Comparison of ENCODE assay signal across 8 cellular contexts in genomic region chr17:58710948-58711552, GRCh38. TPM values are rescaled to one million over a fixed set of nuclear protein-coding genes. Genes with fewer than 3 reads are reported as not detected.
DNase-seq lines count a peak whose midpoint lies in the region; ATAC-seq, FAIRE-seq and TF ChIP-seq lines count a peak whose summit lies in the region.

No MANE protein-coding gene starts in this region.

- no peaks in the 10 kb centered on the region for H3K79me2 ChIP-seq in DOHH2 (ENCODE audit: control insufficient read depth, low read length)
- no peaks in the 10 kb centered on the region for H3K79me2 ChIP-seq in fibroblast of lung (ENCODE audit: control insufficient read depth, insufficient read depth, low read length)
- no peaks in the 10 kb centered on the region for H3K79me2 ChIP-seq in trophoblast cell (ENCODE audit: control insufficient read depth, insufficient read depth, low read length, poor library complexity)

- no peaks in the 10 kb centered on the region for H3K9me3 ChIP-seq in DOHH2 (ENCODE audit: control insufficient read depth, insufficient read depth, low read length)
- no peaks in the 10 kb centered on the region for H3K9me3 ChIP-seq in fibroblast of lung (ENCODE audit: control insufficient read depth, insufficient read depth, low read depth, low read length)
- no peaks in the 10 kb centered on the region for H3K9me3 ChIP-seq in trophoblast cell (ENCODE audit: insufficient read depth, low read depth, low read length)

- H3K18ac ChIP-seq in trophoblast cell (ENCODE audit: low read length), result no peak overlapping the region

- no peak overlapping the region for H3K23ac ChIP-seq in trophoblast cell (ENCODE audit: low read length)

- H3K79me1 ChIP-seq in trophoblast cell (ENCODE audit: low read length), result no peaks in the 10 kb centered on the region

- H4K12ac ChIP-seq in trophoblast cell (ENCODE audit: low read depth, low read length), result no peak overlapping the region

- H3K4me1 ChIP-seq in DOHH2 (ENCODE audit: control insufficient read depth, low read length) (peaks cover 6% of the 10 kb centered on the region; the same call in 1 of the 2 replicates), fibroblast of lung (ENCODE audit: control insufficient read depth, extremely low read depth, insufficient read depth, low read length) (no peaks in the 10 kb centered on the region), trophoblast cell (ENCODE audit: control insufficient read depth in 1 of 2, insufficient read depth in 2 of 2, low read length in 2 of 2) (no peaks in the 10 kb centered on the region)

- H2AFZ ChIP-seq in fibroblast of lung (ENCODE audit: low read length), result no peak overlapping the region
- H2AFZ ChIP-seq in trophoblast cell (ENCODE audit: insufficient read depth, low read length, poor library complexity), result no peak overlapping the region

- no peak overlapping the region for H4K91ac ChIP-seq in trophoblast cell (ENCODE audit: low read depth, low read length)

- DNase-seq in NCI-H1694 (lab: John Stamatoyannopoulos, UW) (peak; percentile 88), fibroblast of lung (ENCODE audit: low read depth in 2 of 2) (peak; percentile 41 to 81), trophoblast cell (peak; percentile 53 to 91)

- H3K27ac ChIP-seq in DOHH2 (ENCODE audit: low read depth, low read length) (no peak overlapping the region), VCaP (no peak overlapping the region), fibroblast of lung (ENCODE audit: insufficient read depth, low read length) (no peak overlapping the region), trophoblast cell (ENCODE audit: low read depth, low read length) (no peak overlapping the region)

- no peak overlapping the region for H2BK12ac ChIP-seq in trophoblast cell (ENCODE audit: low read length)

- no peak overlapping the region for H2AK5ac ChIP-seq in trophoblast cell (ENCODE audit: low read length)

- H3K9me2 ChIP-seq in DOHH2 (replicated peaks; ENCODE audit: control insufficient read depth, low read length), result no peaks in the 10 kb centered on the region

- H2BK120ac ChIP-seq in trophoblast cell (ENCODE audit: insufficient read depth, low read length, poor library complexity), result no peak overlapping the region

- H3K27me3 ChIP-seq in DOHH2 (ENCODE audit: control insufficient read depth, low read length) (no peaks in the 10 kb centered on the region), fibroblast of lung (ENCODE audit: control insufficient read depth, insufficient read depth, low read length) (no peaks in the 10 kb centered on the region), trophoblast cell (ENCODE audit: insufficient read depth, low read length) (no peaks in the 10 kb centered on the region)

- H3K36me3 ChIP-seq in DOHH2 (ENCODE audit: control insufficient read depth, low read length) (peaks cover 49% of the 10 kb centered on the region), fibroblast of lung (ENCODE audit: control insufficient read depth, insufficient read depth, low read length) (no peaks in the 10 kb centered on the region), trophoblast cell (ENCODE audit: control insufficient read depth in 1 of 2, insufficient read depth in 2 of 2, low read length in 2 of 2) (peaks cover 0 to 2% of the 10 kb centered on the region in 2 experiments)

- ATAC-seq in GM21619 (IDR thresholded peaks at IDR 0.05; ENCODE audit: unreplicated experiment) (no peak), GM19467 (IDR thresholded peaks at IDR 0.05; ENCODE audit: unreplicated experiment) (no peak)

- TF ChIP-seq CTCF in DOHH2 (IDR thresholded peaks at IDR 0.05; ENCODE audit: low read depth, low read length, poor library complexity, severe bottlenecking) (peak; percentile 83), VCaP (conservative IDR thresholded peaks at IDR 0.05) (peak; percentile 82), fibroblast of lung (conservative IDR thresholded peaks at IDR 0.05 in 1 of 2, IDR thresholded peaks at IDR 0.05 in 1 of 2; ENCODE audit: low read depth in 1 of 2, low read length in 2 of 2) (peak; percentile 50 to 59)

- no peaks in the 10 kb centered on the region for H4K20me1 ChIP-seq in DOHH2 (ENCODE audit: control insufficient read depth, insufficient read depth, low read depth, low read length)
- no peaks in the 10 kb centered on the region for H4K20me1 ChIP-seq in fibroblast of lung (ENCODE audit: control insufficient read depth, extremely low read depth, insufficient read depth, low read length)

- FAIRE-seq in A204.1 (lab: Jason Lieb, UNC), result peak; percentile 95

- WGBS in trophoblast cell (ENCODE audit: extremely low coverage, insufficient coverage, insufficient read length), result no CpG with 5 or more reads among the region's 4 CpGs

- H3K9ac ChIP-seq in fibroblast of lung (ENCODE audit: insufficient read depth, low read length), result no peak overlapping the region
- H3K9ac ChIP-seq in trophoblast cell (ENCODE audit: low read length), result no peak overlapping the region

- no peak overlapping the region for H2BK5ac ChIP-seq in trophoblast cell (ENCODE audit: low read depth, low read length, poor library complexity)

- H3K14ac ChIP-seq in trophoblast cell (ENCODE audit: low read length), result no peak overlapping the region

- no peak overlapping the region for H3K4me2 ChIP-seq in DOHH2 (ENCODE audit: low read length)
- H3K4me2 ChIP-seq in fibroblast of lung (ENCODE audit: extremely low read depth, insufficient read depth, low read length), result no peak overlapping the region
- no peak overlapping the region for H3K4me2 ChIP-seq in trophoblast cell (ENCODE audit: low read length)

- H4K8ac ChIP-seq in trophoblast cell (ENCODE audit: low read depth, low read length), result no peak overlapping the region

- H3K4me3 ChIP-seq in DOHH2 (ENCODE audit: low read length) (no peak overlapping the region), fibroblast of lung (replicated peaks in 1 of 4; ENCODE audit: control extremely low read depth in 1 of 4, insufficient read depth in 1 of 4, low read depth in 3 of 4, low read length in 4 of 4) (no peak overlapping the region), trophoblast cell (ENCODE audit: low read depth, low read length) (no peak overlapping the region)

- no peak overlapping the region for H3K4ac ChIP-seq in trophoblast cell (ENCODE audit: low read depth, low read length)

- peaks cover 10% of the 10 kb centered on the region; the same call in 1 of the 2 replicates for H3F3A ChIP-seq in DOHH2 (ENCODE audit: control insufficient read depth, insufficient read depth)

RNA-seq across cellular contexts. Expression of gene RAD51C, which starts 18.6 kb away (rescaled TPM):
- total RNA-seq in fibroblast of lung, result 26.5 and 29.1 TPM in 2 replicates
- polyA plus RNA-seq in fibroblast of lung, result 27.7 and 34.8 TPM in 2 replicates
- polyA plus RNA-seq in fibroblast of lung (2012), result 21.3 and 28.3 TPM in 2 replicates
- 3.4 and 8.0 TPM in 2 replicates for polyA minus RNA-seq in fibroblast of lung (ENCODE audit: low replicate concordance)
- 19.0 and 22.8 TPM in 2 replicates for polyA plus RNA-seq in trophoblast cell (2013)

RNA-seq across cellular contexts. Expression of gene TEX14, which starts 19.2 kb away (rescaled TPM):
- total RNA-seq in fibroblast of lung, result under 0.01 TPM in 2 replicates
- 0.01 and 0.03 TPM in 2 replicates for polyA plus RNA-seq in fibroblast of lung
- polyA plus RNA-seq in fibroblast of lung (2012), result 0.17 TPM in 1 of 2 replicates, not detected in the other
- polyA minus RNA-seq in fibroblast of lung (ENCODE audit: low replicate concordance), result not detected in 2 replicates
- 0.50 and 0.62 TPM in 2 replicates for polyA plus RNA-seq in trophoblast cell (2013)

RNA-seq across cellular contexts. Expression of gene PPM1E, which starts 44.6 kb away (rescaled TPM):
- total RNA-seq in fibroblast of lung, result 0.26 and 0.50 TPM in 2 replicates
- polyA plus RNA-seq in fibroblast of lung, result 0.02 and 0.05 TPM in 2 replicates
- 0.02 and 0.03 TPM in 2 replicates for polyA plus RNA-seq in fibroblast of lung (2012)
- polyA minus RNA-seq in fibroblast of lung (ENCODE audit: low replicate concordance), result not detected in 2 replicates
- polyA plus RNA-seq in trophoblast cell (2013), result 0.03 and 0.05 TPM in 2 replicates
